ENCODE assay signal across 30 cellular contexts in genomic region chr15:82847703-82848102, GRCh38. TPM values are rescaled to one million over a fixed set of nuclear protein-coding genes. Genes with fewer than 3 reads are reported as not detected.
A peak's percentile ranks its signal among the peaks of the same experiment; 100 is the strongest.
DNase-seq lines count a peak whose midpoint lies in the region; TF ChIP-seq lines count a peak whose summit lies in the region.
"Had no signal": no experiment of that assay in that cellular context is flagged by ENCODE, and none has a peak within 500 bp of the region (broad histone marks: within the 10 kb centered on the region; RNA-seq: fewer than 3 reads in every experiment).

No MANE protein-coding gene starts in this region.

- H3K79me2 ChIP-seq in SK-N-SH (ENCODE audit: insufficient read depth): no peaks in the 10 kb centered on the region
- no peaks in the 10 kb centered on the region for H3K79me2 ChIP-seq in neural progenitor cell (ENCODE audit: low read depth)

- H3K9ac ChIP-seq in SK-N-SH: no peak overlapping the region
- no peak overlapping the region for H3K9ac ChIP-seq in neural progenitor cell
- H3K9ac ChIP-seq: KMS-11 had no signal

- 61% methylated on average over 6 of the region's 8 CpGs for WGBS in SK-N-SH (ENCODE audit: low lambda C conversion rate)

- no peaks in the 10 kb centered on the region for H3K9me3 Mint-ChIP-seq in MCF 10A (ENCODE audit: unreplicated experiment)
- no peaks in the 10 kb centered on the region for H3K9me3 Mint-ChIP-seq in neural progenitor cell
- no peaks in the 10 kb centered on the region for H3K9me3 Mint-ChIP-seq in Caco-2 (ENCODE audit: unreplicated experiment)

- BruUV-seq in MCF 10A (replicated peaks; lab: Mats Ljungman, UMichigan) (no TSS peak), Caco-2 (replicated peaks; lab: Mats Ljungman, UMichigan) (no TSS peak)

- H3K36me3 Mint-ChIP-seq in MCF 10A (ENCODE audit: insufficient read depth, unreplicated experiment) (no peaks in the 10 kb centered on the region), neural progenitor cell (peaks cover 12% of the 10 kb centered on the region), Caco-2 (ENCODE audit: insufficient read depth, unreplicated experiment) (no peaks in the 10 kb centered on the region)
- H3K36me3 Mint-ChIP-seq: CD8-positive, alpha-beta memory T cell had no signal

- H3K36me3 ChIP-seq in breast epithelium (no peaks in the 10 kb centered on the region), SK-N-SH (replicated peaks in 1 of 2; ENCODE audit: control insufficient read depth in 1 of 2, insufficient read depth in 2 of 2, low read length in 1 of 2) (peaks cover under 1 to 2% of the 10 kb centered on the region in 2 experiments), neural progenitor cell (no peaks in the 10 kb centered on the region), Caco-2 (ENCODE audit: control insufficient read depth, insufficient read depth, low read length) (no peaks in the 10 kb centered on the region)

- no peak overlapping the region for H3K4me3 ChIP-seq in breast epithelium
- H3K4me3 ChIP-seq in SK-N-SH (ENCODE audit: low read depth in 2 of 2, low read length in 1 of 2): no peak overlapping the region
- no peak overlapping the region for H3K4me3 ChIP-seq in neural progenitor cell
- no peak overlapping the region for H3K4me3 ChIP-seq in Caco-2 (ENCODE audit: low read depth, low read length)
- H3K4me3 ChIP-seq: coronary artery, heart right ventricle, thyroid gland had no signal

- H3K4me1 Mint-ChIP-seq in MCF 10A (ENCODE audit: insufficient read depth, unreplicated experiment) (no peaks in the 10 kb centered on the region), neural progenitor cell (peaks cover 35% of the 10 kb centered on the region), Caco-2 (ENCODE audit: low read depth, unreplicated experiment) (no peaks in the 10 kb centered on the region)

- CTCF ChIA-PET in MCF 10A (lab: Yijun Ruan, JAX): interaction anchor here (0.7 to 4.7 kb wide), 3 partner anchors 58 to 152 kb away, joined by 3 to 47 read pairs (median 5); no protein-coding TSS in a partner anchor
- CTCF ChIA-PET in SK-N-SH (lab: Yijun Ruan, JAX): interaction anchor here (1.1 to 6.3 kb wide), 4 partner anchors 13 to 164 kb away, joined by 3 to 64 read pairs (median 22); partner anchors contain the start of gene C15orf40
- CTCF ChIA-PET in Caco-2 (lab: Charles Lee): no interaction called here

- H3K27ac ChIP-seq in breast epithelium: peak overlapping the region; percentile 22 to 52
- no peak overlapping the region; a peak in 1 of 4 replicates for H3K27ac ChIP-seq in SK-N-SH (ENCODE audit: low read depth in 2 of 2, low read length in 1 of 2)
- no peak overlapping the region for H3K27ac ChIP-seq in neural progenitor cell
- H3K27ac ChIP-seq: coronary artery, foreskin keratinocyte, heart right ventricle, KMS-11, thyroid gland had no signal

- peak in 1 of 2 donors; percentile 11 for DNase-seq in breast epithelium (ENCODE audit: low spot score in 2 of 2)
- DNase-seq in MCF 10A (ENCODE audit: unreplicated experiment): no peak
- DNase-seq in SK-N-SH: no peak
- DNase-seq in kidney tubule cell (ENCODE audit: low spot score): peak; percentile 36
- no peak for DNase-seq in neural progenitor cell (ENCODE audit: low spot score)
- no peak for DNase-seq in HuH-7 (ENCODE audit: low spot score)
- no peak for DNase-seq in middle frontal gyrus (ENCODE audit: extremely low spot score, low spot score)
- DNase-seq in Caco-2: no peak
- DNase-seq: activated CD4-positive, alpha-beta T cell treated with anti-CD3 and anti-CD28 coated beads, Interleukin-2, amount 50 U/mL, for 4 hours; activated CD4-positive, CD25-positive, alpha-beta regulatory T cell; activated CD8-positive, alpha-beta memory T cell treated with anti-CD3 and anti-CD28 coated beads, Interleukin-2, amount 50 U/mL, for 48 hours; anterior cingulate cortex; CD8-positive, alpha-beta memory T cell; effector memory CD4-positive, alpha-beta T cell; foreskin keratinocyte; H7; heart right ventricle; left colon; NCI-H146; PC-3; SHP77; stimulated activated naive CD8-positive, alpha-beta T cell treated with anti-CD3 and anti-CD28 coated beads, Interleukin-15, amount 100 ng/mL, for 72 hours; thyroid gland had no signal

- H3K27me3 ChIP-seq in breast epithelium: no peaks in the 10 kb centered on the region
- no peaks in the 10 kb centered on the region for H3K27me3 ChIP-seq in SK-N-SH (ENCODE audit: insufficient read depth)
- H3K27me3 ChIP-seq in neural progenitor cell: no peaks in the 10 kb centered on the region
- no peaks in the 10 kb centered on the region for H3K27me3 ChIP-seq in Caco-2 (replicated peaks; ENCODE audit: control insufficient read depth, insufficient read depth, low read length)
- H3K27me3 ChIP-seq: foreskin keratinocyte, heart right ventricle, thyroid gland had no signal

- H3K4me2 ChIP-seq in SK-N-SH: no peak overlapping the region
- H3K4me2 ChIP-seq in neural progenitor cell: no peak overlapping the region
- H3K4me2 ChIP-seq: KMS-11 had no signal

- POLR2A ChIA-PET in MCF 10A (lab: Yijun Ruan, JAX): interaction anchor here (0.5 to 1.8 kb wide), 3 partner anchors 18 to 152 kb away, joined by 3 to 4 read pairs (median 3); no protein-coding TSS in a partner anchor
- POLR2A ChIA-PET in SK-N-SH (lab: Yijun Ruan, JAX): no interaction called here
- POLR2A ChIA-PET in Caco-2 (lab: Charles Lee): no interaction called here

- intact Hi-C loops in breast epithelium (cut with DNase I; ENCODE audit: low total_unique reads): no loop called here
- intact Hi-C loops in MCF 10A (cut with micrococcal nuclease): loop anchor here (2.0 kb wide), 1 partner anchor 139 kb away; the partner anchor contains the start of gene RAMAC
- intact Hi-C loops in Caco-2 (cut with micrococcal nuclease; ENCODE audit: unreplicated experiment): loop anchor here (5.0 kb wide), 1 partner anchor 140 kb away; the partner anchor contains the start of gene RAMAC

- H3K4me1 ChIP-seq in breast epithelium (no peaks in the 10 kb centered on the region), SK-N-SH (ENCODE audit: control insufficient read depth in 1 of 2, insufficient read depth in 2 of 2, low read depth in 1 of 2, low read length in 1 of 2) (peaks cover 4 to 22% of the 10 kb centered on the region in 2 experiments; a peak in 3 of 4 replicates), neural progenitor cell (peaks cover 7% of the 10 kb centered on the region), Caco-2 (no peaks in the 10 kb centered on the region)
- H3K4me1 ChIP-seq: foreskin keratinocyte had no signal

- no peaks in the 10 kb centered on the region for H3K9me3 ChIP-seq in breast epithelium
- no peaks in the 10 kb centered on the region for H3K9me3 ChIP-seq in SK-N-SH
- no peaks in the 10 kb centered on the region for H3K9me3 ChIP-seq in neural progenitor cell (ENCODE audit: low read depth)
- H3K9me3 ChIP-seq in Caco-2: no peaks in the 10 kb centered on the region
- H3K9me3 ChIP-seq: heart right ventricle, thyroid gland had no signal

- no peak overlapping the region for H2AFZ ChIP-seq in SK-N-SH (ENCODE audit: low read depth)
- H2AFZ ChIP-seq in neural progenitor cell (replicated peaks): no peak overlapping the region

- no peak for TF ChIP-seq EP300 in SK-N-SH (IDR thresholded peaks at IDR 0.05; ENCODE audit: borderline replicate concordance in 1 of 2, low read depth in 1 of 2, low read length in 1 of 2)

- no peak for TF ChIP-seq RAD21 in SK-N-SH (IDR thresholded peaks at IDR 0.05; ENCODE audit: low read length)

- H3K27me3 Mint-ChIP-seq in MCF 10A (ENCODE audit: insufficient read depth, unreplicated experiment) (no peaks in the 10 kb centered on the region), neural progenitor cell (ENCODE audit: insufficient read depth, low read depth) (peaks cover 5% of the 10 kb centered on the region), Caco-2 (ENCODE audit: insufficient read depth, unreplicated experiment) (peaks cover 3% of the 10 kb centered on the region)
- H3K27me3 Mint-ChIP-seq: activated naive CD8-positive, alpha-beta T cell; CD8-positive, alpha-beta memory T cell had no signal

- H3F3A ChIP-seq in SK-N-SH (replicated peaks; ENCODE audit: insufficient read depth): peaks cover 8% of the 10 kb centered on the region
- H3F3A ChIP-seq in neural progenitor cell (ENCODE audit: low read depth): peaks cover 10% of the 10 kb centered on the region

- no peaks in the 10 kb centered on the region for H4K20me1 ChIP-seq in SK-N-SH (ENCODE audit: insufficient read depth)
- H4K20me1 ChIP-seq in neural progenitor cell (ENCODE audit: low read depth): no peaks in the 10 kb centered on the region

- H3K27ac Mint-ChIP-seq in MCF 10A (ENCODE audit: low read depth, unreplicated experiment) (no peak overlapping the region), neural progenitor cell (no peak overlapping the region), Caco-2 (ENCODE audit: unreplicated experiment) (no peak overlapping the region)
- H3K27ac Mint-ChIP-seq: activated naive CD8-positive, alpha-beta T cell; stimulated activated naive CD8-positive, alpha-beta T cell treated with anti-CD3 and anti-CD28 coated beads, Interleukin-15, amount 100 ng/mL, for 72 hours had no signal

- no peaks in the 10 kb centered on the region for H3K9me2 ChIP-seq in SK-N-SH

- TF ChIP-seq CTCF in breast epithelium (IDR thresholded peaks at IDR 0.05): no peak
- TF ChIP-seq CTCF in MCF 10A (IDR thresholded peaks at IDR 0.05; ENCODE audit: unreplicated experiment): no peak
- TF ChIP-seq CTCF in SK-N-SH (IDR thresholded peaks at IDR 0.05): no peak
- no peak for TF ChIP-seq CTCF in neural progenitor cell (IDR thresholded peaks at IDR 0.05)
- TF ChIP-seq CTCF in Caco-2 (IDR thresholded peaks at IDR 0.05; ENCODE audit: insufficient read depth in 1 of 2, low read depth in 1 of 2, low read length in 1 of 2, severe bottlenecking in 1 of 2, unreplicated experiment in 1 of 2): no peak

- TF ChIP-seq POLR2A in breast epithelium (IDR thresholded peaks at IDR 0.05): no peak

- H3K4me3 Mint-ChIP-seq in MCF 10A (ENCODE audit: unreplicated experiment) (no peak overlapping the region), neural progenitor cell (no peak overlapping the region), Caco-2 (ENCODE audit: unreplicated experiment) (no peak overlapping the region)
- H3K4me3 Mint-ChIP-seq: activated naive CD8-positive, alpha-beta T cell; CD8-positive, alpha-beta memory T cell; stimulated activated naive CD8-positive, alpha-beta T cell treated with anti-CD3 and anti-CD28 coated beads, Interleukin-15, amount 100 ng/mL, for 72 hours had no signal

RNA-seq across cellular contexts. Expression of gene WHAMM, which starts 38.3 kb away (rescaled TPM):
- 10 to 100 TPM; 10.8 to 12.9 (median 11.0) TPM for total RNA-seq in breast epithelium
- total RNA-seq in MCF 10A (2022): 8.2 and 10.1 TPM in 2 replicates
- polyA plus RNA-seq in SK-N-SH (2012; rRNA removed): 1.9 and 2.3 TPM in 2 replicates
- 2.3 and 2.4 TPM in 2 replicates for polyA plus RNA-seq in SK-N-SH (2012; cell fraction: cytosol; rRNA removed)
- 2.7 and 4.0 TPM in 2 replicates for polyA plus RNA-seq in SK-N-SH (2012; cell fraction: nucleus; rRNA removed)
- 1.9 and 3.1 TPM in 2 replicates for total RNA-seq in neural progenitor cell (ENCODE audit: low replicate concordance)
- 7.4 and 7.8 TPM in 2 replicates for total RNA-seq in Caco-2 (2022)

RNA-seq across cellular contexts. Expression of gene FSD2, which starts 41.8 kb away (rescaled TPM):
- total RNA-seq in breast epithelium: 1 to 10 TPM in 1 of 3 donors, under 1 TPM in 1, not detected in 1; under 0.01 to 1.6 TPM
- total RNA-seq in MCF 10A (2022): not detected in 2 replicates
- polyA plus RNA-seq in SK-N-SH (2012; rRNA removed): not detected in 2 replicates
- polyA plus RNA-seq in SK-N-SH (2012; cell fraction: cytosol; rRNA removed): not detected in 2 replicates
- polyA plus RNA-seq in SK-N-SH (2012; cell fraction: nucleus; rRNA removed): not detected in 2 replicates
- total RNA-seq in neural progenitor cell (ENCODE audit: low replicate concordance): not detected in 2 replicates
- not detected in 2 replicates for total RNA-seq in Caco-2 (2022)
- total RNA-seq: A673; CD8-positive, alpha-beta memory T cell; esophagus mucosa; foreskin keratinocyte; left colon; NCI-H460; PC-3; pulmonary artery endothelial cell had no signal
- polyA plus RNA-seq: foreskin keratinocyte had no signal

Comparison
In these comparisons a context has a peak if more than half of its experiments do, and no peak if none do; other contexts are left out.
1. H3K27ac ChIP-seq: peak in breast epithelium (2 of 2); none in SK-N-SH (0 of 2) and neural progenitor cell (single experiment).